ENCODE assay signal across 1 cellular context in genomic region chr5:150516011-150516410, GRCh38.
TF ChIP-seq lines count a peak whose summit lies in the region.

No MANE protein-coding gene starts in this region.

TF ChIP-seq in GM23338, 12 proteins besides CTCF, POLR2A, EP300 and RAD21 (continued from another document):
- no peak for TF ChIP-seq ZNF462 (CRISPR knock-in tag; IDR thresholded peaks at IDR 0.05)
- TF ChIP-seq ETS1 (IDR thresholded peaks at IDR 0.05): no peak
